ENCODE assay signal across 3 cellular contexts in the genomic region with DNA sequence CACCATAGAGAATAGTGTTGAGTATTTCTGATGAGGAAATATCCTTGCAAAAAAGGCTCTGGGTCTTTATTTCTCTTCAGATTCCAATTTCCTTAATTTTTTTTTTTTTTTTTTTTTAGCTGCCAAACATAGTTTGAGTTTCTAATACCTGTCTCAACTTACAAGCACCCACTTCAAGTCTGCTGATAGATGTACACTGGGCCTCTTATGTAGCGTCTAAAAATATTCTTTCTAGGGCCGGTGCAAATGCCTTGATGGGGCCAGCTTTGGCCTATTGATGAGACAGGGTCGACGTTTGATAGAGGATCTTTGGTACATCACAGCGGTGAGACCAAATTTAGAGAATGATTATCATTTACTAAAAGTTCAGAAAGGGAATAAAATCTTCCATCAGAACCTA.
TF ChIP-seq lines count a peak whose summit lies in the region.

No MANE protein-coding gene starts in this region.

TF ChIP-seq in SK-N-SH, 30 proteins besides CTCF, POLR2A, EP300 and RAD21 (continued from another document):
- TF ChIP-seq, protein P1, sequence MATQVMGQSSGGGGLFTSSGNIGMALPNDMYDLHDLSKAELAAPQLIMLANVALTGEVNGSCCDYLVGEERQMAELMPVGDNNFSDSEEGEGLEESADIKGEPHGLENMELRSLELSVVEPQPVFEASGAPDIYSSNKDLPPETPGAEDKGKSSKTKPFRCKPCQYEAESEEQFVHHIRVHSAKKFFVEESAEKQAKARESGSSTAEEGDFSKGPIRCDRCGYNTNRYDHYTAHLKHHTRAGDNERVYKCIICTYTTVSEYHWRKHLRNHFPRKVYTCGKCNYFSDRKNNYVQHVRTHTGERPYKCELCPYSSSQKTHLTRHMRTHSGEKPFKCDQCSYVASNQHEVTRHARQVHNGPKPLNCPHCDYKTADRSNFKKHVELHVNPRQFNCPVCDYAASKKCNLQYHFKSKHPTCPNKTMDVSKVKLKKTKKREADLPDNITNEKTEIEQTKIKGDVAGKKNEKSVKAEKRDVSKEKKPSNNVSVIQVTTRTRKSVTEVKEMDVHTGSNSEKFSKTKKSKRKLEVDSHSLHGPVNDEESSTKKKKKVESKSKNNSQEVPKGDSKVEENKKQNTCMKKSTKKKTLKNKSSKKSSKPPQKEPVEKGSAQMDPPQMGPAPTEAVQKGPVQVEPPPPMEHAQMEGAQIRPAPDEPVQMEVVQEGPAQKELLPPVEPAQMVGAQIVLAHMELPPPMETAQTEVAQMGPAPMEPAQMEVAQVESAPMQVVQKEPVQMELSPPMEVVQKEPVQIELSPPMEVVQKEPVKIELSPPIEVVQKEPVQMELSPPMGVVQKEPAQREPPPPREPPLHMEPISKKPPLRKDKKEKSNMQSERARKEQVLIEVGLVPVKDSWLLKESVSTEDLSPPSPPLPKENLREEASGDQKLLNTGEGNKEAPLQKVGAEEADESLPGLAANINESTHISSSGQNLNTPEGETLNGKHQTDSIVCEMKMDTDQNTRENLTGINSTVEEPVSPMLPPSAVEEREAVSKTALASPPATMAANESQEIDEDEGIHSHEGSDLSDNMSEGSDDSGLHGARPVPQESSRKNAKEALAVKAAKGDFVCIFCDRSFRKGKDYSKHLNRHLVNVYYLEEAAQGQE (IDR thresholded peaks at IDR 0.05; ENCODE audit: low read depth, low read length) = no peak
- TF ChIP-seq, protein P2, sequence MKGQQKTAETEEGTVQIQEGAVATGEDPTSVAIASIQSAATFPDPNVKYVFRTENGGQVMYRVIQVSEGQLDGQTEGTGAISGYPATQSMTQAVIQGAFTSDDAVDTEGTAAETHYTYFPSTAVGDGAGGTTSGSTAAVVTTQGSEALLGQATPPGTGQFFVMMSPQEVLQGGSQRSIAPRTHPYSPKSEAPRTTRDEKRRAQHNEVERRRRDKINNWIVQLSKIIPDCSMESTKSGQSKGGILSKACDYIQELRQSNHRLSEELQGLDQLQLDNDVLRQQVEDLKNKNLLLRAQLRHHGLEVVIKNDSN (IDR thresholded peaks at IDR 0.05; ENCODE audit: borderline replicate concordance, low read depth) = no peak
- TF ChIP-seq, protein P3, sequence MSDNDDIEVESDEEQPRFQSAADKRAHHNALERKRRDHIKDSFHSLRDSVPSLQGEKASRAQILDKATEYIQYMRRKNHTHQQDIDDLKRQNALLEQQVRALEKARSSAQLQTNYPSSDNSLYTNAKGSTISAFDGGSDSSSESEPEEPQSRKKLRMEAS (IDR thresholded peaks at IDR 0.05; ENCODE audit: low read depth) = no peak
- no peak for TF ChIP-seq FOSL2 (IDR thresholded peaks at IDR 0.05; ENCODE audit: borderline replicate concordance, low read depth)

TF ChIP-seq in SK-N-SH treated with all-trans-retinoic acid at 6 μM for 48 hours, 23 proteins besides CTCF, POLR2A, EP300 and RAD21 (continued from another document):
- TF ChIP-seq, protein P4, sequence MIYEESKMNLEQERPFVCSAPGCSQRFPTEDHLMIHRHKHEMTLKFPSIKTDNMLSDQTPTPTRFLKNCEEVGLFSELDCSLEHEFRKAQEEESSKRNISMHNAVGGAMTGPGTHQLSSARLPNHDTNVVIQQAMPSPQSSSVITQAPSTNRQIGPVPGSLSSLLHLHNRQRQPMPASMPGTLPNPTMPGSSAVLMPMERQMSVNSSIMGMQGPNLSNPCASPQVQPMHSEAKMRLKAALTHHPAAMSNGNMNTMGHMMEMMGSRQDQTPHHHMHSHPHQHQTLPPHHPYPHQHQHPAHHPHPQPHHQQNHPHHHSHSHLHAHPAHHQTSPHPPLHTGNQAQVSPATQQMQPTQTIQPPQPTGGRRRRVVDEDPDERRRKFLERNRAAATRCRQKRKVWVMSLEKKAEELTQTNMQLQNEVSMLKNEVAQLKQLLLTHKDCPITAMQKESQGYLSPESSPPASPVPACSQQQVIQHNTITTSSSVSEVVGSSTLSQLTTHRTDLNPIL (CRISPR knock-in tag; IDR thresholded peaks at IDR 0.05; ENCODE audit: low read depth) = no peak
- no peak for TF ChIP-seq ZNF70 (CRISPR knock-in tag; IDR thresholded peaks at IDR 0.05)
- TF ChIP-seq ISL1 (CRISPR knock-in tag; IDR thresholded peaks at IDR 0.05) = no peak
- no peak for TF ChIP-seq ZNF8 (CRISPR knock-in tag; IDR thresholded peaks at IDR 0.05)
- TF ChIP-seq ZFP3 (CRISPR knock-in tag; IDR thresholded peaks at IDR 0.05) = no peak
- no peak for TF ChIP-seq TOX (CRISPR knock-in tag; IDR thresholded peaks at IDR 0.05; ENCODE audit: borderline replicate concordance)
- TF ChIP-seq CSDC2 (CRISPR knock-in tag; IDR thresholded peaks at IDR 0.05) = no peak
- no peak for TF ChIP-seq SNAI2 (CRISPR knock-in tag; IDR thresholded peaks at IDR 0.05)
TF ChIP-seq in SK-N-SH treated with all-trans-retinoic acid at 6 μM for 48 hours: peak in this region for 0.

TF ChIP-seq in GM23338, 12 proteins besides CTCF, POLR2A, EP300 and RAD21 (continued from another document):
- TF ChIP-seq, protein P1 (IDR thresholded peaks at IDR 0.05; ENCODE audit: unreplicated experiment) = no peak
- TF ChIP-seq, protein P5, sequence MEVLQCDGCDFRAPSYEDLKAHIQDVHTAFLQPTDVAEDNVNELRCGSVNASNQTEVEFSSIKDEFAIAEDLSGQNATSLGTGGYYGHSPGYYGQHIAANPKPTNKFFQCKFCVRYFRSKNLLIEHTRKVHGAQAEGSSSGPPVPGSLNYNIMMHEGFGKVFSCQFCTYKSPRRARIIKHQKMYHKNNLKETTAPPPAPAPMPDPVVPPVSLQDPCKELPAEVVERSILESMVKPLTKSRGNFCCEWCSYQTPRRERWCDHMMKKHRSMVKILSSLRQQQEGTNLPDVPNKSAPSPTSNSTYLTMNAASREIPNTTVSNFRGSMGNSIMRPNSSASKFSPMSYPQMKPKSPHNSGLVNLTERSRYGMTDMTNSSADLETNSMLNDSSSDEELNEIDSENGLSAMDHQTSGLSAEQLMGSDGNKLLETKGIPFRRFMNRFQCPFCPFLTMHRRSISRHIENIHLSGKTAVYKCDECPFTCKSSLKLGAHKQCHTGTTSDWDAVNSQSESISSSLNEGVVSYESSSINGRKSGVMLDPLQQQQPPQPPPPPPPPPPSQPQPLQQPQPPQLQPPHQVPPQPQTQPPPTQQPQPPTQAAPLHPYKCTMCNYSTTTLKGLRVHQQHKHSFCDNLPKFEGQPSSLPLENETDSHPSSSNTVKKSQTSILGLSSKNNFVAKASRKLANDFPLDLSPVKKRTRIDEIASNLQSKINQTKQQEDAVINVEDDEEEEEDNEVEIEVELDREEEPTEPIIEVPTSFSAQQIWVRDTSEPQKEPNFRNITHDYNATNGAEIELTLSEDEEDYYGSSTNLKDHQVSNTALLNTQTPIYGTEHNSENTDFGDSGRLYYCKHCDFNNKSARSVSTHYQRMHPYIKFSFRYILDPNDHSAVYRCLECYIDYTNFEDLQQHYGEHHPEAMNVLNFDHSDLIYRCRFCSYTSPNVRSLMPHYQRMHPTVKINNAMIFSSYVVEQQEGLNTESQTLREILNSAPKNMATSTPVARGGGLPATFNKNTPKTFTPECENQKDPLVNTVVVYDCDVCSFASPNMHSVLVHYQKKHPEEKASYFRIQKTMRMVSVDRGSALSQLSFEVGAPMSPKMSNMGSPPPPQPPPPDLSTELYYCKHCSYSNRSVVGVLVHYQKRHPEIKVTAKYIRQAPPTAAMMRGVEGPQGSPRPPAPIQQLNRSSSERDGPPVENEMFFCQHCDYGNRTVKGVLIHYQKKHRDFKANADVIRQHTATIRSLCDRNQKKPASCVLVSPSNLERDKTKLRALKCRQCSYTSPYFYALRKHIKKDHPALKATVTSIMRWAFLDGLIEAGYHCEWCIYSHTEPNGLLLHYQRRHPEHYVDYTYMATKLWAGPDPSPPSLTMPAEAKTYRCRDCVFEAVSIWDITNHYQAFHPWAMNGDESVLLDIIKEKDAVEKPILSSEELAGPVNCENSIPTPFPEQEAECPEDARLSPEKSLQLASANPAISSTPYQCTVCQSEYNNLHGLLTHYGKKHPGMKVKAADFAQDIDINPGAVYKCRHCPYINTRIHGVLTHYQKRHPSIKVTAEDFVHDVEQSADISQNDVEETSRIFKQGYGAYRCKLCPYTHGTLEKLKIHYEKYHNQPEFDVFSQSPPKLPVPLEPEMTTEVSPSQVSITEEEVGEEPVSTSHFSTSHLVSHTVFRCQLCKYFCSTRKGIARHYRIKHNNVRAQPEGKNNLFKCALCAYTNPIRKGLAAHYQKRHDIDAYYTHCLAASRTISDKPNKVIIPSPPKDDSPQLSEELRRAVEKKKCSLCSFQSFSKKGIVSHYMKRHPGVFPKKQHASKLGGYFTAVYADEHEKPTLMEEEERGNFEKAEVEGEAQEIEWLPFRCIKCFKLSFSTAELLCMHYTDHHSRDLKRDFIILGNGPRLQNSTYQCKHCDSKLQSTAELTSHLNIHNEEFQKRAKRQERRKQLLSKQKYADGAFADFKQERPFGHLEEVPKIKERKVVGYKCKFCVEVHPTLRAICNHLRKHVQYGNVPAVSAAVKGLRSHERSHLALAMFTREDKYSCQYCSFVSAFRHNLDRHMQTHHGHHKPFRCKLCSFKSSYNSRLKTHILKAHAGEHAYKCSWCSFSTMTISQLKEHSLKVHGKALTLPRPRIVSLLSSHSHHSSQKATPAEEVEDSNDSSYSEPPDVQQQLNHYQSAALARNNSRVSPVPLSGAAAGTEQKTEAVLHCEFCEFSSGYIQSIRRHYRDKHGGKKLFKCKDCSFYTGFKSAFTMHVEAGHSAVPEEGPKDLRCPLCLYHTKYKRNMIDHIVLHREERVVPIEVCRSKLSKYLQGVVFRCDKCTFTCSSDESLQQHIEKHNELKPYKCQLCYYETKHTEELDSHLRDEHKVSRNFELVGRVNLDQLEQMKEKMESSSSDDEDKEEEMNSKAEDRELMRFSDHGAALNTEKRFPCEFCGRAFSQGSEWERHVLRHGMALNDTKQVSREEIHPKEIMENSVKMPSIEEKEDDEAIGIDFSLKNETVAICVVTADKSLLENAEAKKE (CRISPR knock-in tag; IDR thresholded peaks at IDR 0.05) = no peak
